1 cellular context compared by ENCODE assay signal in the genomic region with DNA sequence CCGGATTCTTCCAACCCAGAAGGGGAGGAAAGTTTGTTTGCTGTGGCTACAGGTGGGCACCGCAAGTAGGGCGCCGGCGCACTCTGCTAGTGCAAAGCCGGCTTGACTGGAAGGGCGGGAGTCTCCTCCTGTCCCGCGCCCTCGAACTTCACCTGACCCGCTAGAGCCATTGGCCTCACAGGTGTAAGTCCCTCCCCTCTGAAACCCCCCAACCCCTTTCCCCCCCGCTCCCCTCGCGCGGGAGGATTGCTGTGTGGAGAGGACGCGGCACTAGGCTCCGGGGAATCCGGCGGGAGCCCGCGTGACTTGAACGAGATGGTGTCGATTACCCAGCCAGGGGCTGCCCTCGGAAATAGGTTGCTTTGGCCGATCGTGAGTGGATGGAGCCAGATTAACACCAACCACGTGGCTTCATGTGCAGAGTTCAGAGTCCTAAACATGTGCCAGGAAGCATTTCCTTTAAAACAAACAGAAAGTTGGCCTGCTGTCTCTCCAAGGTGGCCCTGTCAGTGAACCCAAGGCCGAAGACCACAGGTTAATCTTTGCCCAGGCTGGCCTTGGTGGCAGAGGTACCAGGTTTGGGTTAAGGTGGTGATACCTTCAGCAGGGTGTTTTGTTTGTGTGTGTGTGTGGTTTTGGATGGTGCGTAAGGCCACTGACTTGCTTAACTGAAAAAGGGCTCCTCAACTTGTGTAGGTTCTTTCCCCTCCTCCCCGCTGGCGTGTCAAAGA.
TF ChIP-seq lines count a peak whose summit lies in the region.

No MANE protein-coding gene starts in this region.

TF ChIP-seq in HepG2, 621 proteins besides CTCF, POLR2A, EP300 and RAD21 (continued from another document and continues in another):
- TF ChIP-seq, protein P1, sequence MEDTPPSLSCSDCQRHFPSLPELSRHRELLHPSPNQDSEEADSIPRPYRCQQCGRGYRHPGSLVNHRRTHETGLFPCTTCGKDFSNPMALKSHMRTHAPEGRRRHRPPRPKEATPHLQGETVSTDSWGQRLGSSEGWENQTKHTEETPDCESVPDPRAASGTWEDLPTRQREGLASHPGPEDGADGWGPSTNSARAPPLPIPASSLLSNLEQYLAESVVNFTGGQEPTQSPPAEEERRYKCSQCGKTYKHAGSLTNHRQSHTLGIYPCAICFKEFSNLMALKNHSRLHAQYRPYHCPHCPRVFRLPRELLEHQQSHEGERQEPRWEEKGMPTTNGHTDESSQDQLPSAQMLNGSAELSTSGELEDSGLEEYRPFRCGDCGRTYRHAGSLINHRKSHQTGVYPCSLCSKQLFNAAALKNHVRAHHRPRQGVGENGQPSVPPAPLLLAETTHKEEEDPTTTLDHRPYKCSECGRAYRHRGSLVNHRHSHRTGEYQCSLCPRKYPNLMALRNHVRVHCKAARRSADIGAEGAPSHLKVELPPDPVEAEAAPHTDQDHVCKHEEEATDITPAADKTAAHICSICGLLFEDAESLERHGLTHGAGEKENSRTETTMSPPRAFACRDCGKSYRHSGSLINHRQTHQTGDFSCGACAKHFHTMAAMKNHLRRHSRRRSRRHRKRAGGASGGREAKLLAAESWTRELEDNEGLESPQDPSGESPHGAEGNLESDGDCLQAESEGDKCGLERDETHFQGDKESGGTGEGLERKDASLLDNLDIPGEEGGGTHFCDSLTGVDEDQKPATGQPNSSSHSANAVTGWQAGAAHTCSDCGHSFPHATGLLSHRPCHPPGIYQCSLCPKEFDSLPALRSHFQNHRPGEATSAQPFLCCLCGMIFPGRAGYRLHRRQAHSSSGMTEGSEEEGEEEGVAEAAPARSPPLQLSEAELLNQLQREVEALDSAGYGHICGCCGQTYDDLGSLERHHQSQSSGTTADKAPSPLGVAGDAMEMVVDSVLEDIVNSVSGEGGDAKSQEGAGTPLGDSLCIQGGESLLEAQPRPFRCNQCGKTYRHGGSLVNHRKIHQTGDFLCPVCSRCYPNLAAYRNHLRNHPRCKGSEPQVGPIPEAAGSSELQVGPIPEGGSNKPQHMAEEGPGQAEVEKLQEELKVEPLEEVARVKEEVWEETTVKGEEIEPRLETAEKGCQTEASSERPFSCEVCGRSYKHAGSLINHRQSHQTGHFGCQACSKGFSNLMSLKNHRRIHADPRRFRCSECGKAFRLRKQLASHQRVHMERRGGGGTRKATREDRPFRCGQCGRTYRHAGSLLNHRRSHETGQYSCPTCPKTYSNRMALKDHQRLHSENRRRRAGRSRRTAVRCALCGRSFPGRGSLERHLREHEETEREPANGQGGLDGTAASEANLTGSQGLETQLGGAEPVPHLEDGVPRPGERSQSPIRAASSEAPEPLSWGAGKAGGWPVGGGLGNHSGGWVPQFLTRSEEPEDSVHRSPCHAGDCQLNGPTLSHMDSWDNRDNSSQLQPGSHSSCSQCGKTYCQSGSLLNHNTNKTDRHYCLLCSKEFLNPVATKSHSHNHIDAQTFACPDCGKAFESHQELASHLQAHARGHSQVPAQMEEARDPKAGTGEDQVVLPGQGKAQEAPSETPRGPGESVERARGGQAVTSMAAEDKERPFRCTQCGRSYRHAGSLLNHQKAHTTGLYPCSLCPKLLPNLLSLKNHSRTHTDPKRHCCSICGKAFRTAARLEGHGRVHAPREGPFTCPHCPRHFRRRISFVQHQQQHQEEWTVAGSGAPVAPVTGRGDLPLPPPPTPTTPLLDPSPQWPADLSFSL (CRISPR knock-in tag; IDR thresholded peaks at IDR 0.05), result peak; percentile 60; the same call in 1 of the 2 replicates
- 0 out of 2 replicates have a peak, but pooled peaks have one; percentile 54 for TF ChIP-seq ATAD3A (CRISPR knock-in tag; IDR thresholded peaks at IDR 0.05)
- TF ChIP-seq ZNF572 (CRISPR knock-in tag; IDR thresholded peaks at IDR 0.05), result peak; percentile 80; the same call in 1 of the 2 replicates
- TF ChIP-seq CBFB (CRISPR knock-in tag; IDR thresholded peaks at IDR 0.05), result no peak; the same call in 1 of the 2 replicates
- TF ChIP-seq ZNF678 (CRISPR knock-in tag; IDR thresholded peaks at IDR 0.05), result 0 out of 2 replicates have a peak, but pooled peaks have one; percentile 23
- TF ChIP-seq RARG (CRISPR knock-in tag; IDR thresholded peaks at IDR 0.05; ENCODE audit: low read depth), result no peak
- TF ChIP-seq RFX3 (CRISPR knock-in tag; IDR thresholded peaks at IDR 0.05), result no peak; the same call in 1 of the 2 replicates
- TF ChIP-seq, protein P2, sequence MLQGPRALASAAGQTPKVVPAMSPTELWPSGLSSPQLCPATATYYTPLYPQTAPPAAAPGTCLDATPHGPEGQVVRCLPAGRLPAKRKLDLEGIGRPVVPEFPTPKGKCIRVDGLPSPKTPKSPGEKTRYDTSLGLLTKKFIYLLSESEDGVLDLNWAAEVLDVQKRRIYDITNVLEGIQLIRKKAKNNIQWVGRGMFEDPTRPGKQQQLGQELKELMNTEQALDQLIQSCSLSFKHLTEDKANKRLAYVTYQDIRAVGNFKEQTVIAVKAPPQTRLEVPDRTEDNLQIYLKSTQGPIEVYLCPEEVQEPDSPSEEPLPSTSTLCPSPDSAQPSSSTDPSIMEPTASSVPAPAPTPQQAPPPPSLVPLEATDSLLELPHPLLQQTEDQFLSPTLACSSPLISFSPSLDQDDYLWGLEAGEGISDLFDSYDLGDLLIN (CRISPR knock-in tag; IDR thresholded peaks at IDR 0.05; ENCODE audit: borderline replicate concordance), result no peak; the same call in 1 of the 2 replicates
- TF ChIP-seq, protein P3, sequence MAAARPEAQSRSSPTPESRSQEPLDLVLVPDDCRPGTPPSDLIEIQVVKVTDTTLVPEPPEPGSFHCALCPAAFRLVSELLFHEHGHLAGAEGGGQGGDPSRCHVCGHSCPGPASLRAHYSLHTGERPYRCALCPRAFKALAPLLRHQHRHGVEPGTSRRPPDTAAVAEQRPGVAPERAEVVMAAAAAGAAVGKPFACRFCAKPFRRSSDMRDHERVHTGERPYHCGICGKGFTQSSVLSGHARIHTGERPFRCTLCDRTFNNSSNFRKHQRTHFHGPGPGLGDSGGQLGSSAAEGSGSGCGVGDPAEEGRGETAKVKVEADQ (CRISPR knock-in tag; IDR thresholded peaks at IDR 0.05; ENCODE audit: borderline replicate concordance), result 0 out of 2 replicates have a peak, but pooled peaks have one; percentile 34
- peak; percentile 95 for TF ChIP-seq HNRNPL (IDR thresholded peaks at IDR 0.05; ENCODE audit: low read depth, low read length)
- TF ChIP-seq SRSF1 (optimal IDR thresholded peaks at IDR 0.05; ENCODE audit: low read depth, low read length), result no peak
- no peak for TF ChIP-seq ZNF260 (CRISPR knock-in tag; IDR thresholded peaks at IDR 0.05; ENCODE audit: borderline replicate concordance, low read depth)
- TF ChIP-seq, protein P4, sequence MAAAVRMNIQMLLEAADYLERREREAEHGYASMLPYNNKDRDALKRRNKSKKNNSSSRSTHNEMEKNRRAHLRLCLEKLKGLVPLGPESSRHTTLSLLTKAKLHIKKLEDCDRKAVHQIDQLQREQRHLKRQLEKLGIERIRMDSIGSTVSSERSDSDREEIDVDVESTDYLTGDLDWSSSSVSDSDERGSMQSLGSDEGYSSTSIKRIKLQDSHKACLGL (CRISPR knock-in tag; IDR thresholded peaks at IDR 0.05), result peak; percentile 85
- peak; percentile 94; the same call in 1 of the 2 replicates for TF ChIP-seq ZNF724P (CRISPR knock-in tag; IDR thresholded peaks at IDR 0.05; ENCODE audit: borderline replicate concordance)
- TF ChIP-seq, protein P5, sequence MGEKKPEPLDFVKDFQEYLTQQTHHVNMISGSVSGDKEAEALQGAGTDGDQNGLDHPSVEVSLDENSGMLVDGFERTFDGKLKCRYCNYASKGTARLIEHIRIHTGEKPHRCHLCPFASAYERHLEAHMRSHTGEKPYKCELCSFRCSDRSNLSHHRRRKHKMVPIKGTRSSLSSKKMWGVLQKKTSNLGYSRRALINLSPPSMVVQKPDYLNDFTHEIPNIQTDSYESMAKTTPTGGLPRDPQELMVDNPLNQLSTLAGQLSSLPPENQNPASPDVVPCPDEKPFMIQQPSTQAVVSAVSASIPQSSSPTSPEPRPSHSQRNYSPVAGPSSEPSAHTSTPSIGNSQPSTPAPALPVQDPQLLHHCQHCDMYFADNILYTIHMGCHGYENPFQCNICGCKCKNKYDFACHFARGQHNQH (CRISPR knock-in tag; IDR thresholded peaks at IDR 0.05), result peak; percentile 73
- peak; percentile 61; the same call in 1 of the 2 replicates for TF ChIP-seq SIN3A (IDR thresholded peaks at IDR 0.05; ENCODE audit: borderline replicate concordance, low read depth, low read length)
- TF ChIP-seq ZNF331 (CRISPR knock-in tag; IDR thresholded peaks at IDR 0.05), result peak; percentile 91
- TF ChIP-seq, protein P6, sequence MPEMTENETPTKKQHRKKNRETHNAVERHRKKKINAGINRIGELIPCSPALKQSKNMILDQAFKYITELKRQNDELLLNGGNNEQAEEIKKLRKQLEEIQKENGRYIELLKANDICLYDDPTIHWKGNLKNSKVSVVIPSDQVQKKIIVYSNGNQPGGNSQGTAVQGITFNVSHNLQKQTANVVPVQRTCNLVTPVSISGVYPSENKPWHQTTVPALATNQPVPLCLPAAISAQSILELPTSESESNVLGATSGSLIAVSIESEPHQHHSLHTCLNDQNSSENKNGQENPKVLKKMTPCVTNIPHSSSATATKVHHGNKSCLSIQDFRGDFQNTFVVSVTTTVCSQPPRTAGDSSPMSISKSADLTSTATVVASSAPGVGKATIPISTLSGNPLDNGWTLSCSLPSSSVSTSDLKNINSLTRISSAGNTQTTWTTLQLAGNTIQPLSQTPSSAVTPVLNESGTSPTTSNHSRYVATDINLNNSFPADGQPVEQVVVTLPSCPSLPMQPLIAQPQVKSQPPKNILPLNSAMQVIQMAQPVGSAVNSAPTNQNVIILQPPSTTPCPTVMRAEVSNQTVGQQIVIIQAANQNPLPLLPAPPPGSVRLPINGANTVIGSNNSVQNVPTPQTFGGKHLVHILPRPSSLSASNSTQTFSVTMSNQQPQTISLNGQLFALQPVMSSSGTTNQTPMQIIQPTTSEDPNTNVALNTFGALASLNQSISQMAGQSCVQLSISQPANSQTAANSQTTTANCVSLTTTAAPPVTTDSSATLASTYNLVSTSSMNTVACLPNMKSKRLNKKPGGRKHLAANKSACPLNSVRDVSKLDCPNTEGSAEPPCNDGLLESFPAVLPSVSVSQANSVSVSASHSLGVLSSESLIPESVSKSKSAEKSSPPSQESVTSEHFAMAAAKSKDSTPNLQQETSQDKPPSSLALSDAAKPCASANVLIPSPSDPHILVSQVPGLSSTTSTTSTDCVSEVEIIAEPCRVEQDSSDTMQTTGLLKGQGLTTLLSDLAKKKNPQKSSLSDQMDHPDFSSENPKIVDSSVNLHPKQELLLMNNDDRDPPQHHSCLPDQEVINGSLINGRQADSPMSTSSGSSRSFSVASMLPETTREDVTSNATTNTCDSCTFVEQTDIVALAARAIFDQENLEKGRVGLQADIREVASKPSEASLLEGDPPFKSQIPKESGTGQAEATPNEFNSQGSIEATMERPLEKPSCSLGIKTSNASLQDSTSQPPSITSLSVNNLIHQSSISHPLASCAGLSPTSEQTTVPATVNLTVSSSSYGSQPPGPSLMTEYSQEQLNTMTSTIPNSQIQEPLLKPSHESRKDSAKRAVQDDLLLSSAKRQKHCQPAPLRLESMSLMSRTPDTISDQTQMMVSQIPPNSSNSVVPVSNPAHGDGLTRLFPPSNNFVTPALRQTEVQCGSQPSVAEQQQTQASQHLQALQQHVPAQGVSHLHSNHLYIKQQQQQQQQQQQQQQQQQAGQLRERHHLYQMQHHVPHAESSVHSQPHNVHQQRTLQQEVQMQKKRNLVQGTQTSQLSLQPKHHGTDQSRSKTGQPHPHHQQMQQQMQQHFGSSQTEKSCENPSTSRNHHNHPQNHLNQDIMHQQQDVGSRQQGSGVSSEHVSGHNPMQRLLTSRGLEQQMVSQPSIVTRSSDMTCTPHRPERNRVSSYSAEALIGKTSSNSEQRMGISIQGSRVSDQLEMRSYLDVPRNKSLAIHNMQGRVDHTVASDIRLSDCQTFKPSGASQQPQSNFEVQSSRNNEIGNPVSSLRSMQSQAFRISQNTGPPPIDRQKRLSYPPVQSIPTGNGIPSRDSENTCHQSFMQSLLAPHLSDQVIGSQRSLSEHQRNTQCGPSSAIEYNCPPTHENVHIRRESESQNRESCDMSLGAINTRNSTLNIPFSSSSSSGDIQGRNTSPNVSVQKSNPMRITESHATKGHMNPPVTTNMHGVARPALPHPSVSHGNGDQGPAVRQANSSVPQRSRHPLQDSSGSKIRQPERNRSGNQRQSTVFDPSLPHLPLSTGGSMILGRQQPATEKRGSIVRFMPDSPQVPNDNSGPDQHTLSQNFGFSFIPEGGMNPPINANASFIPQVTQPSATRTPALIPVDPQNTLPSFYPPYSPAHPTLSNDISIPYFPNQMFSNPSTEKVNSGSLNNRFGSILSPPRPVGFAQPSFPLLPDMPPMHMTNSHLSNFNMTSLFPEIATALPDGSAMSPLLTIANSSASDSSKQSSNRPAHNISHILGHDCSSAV (CRISPR knock-in tag; IDR thresholded peaks at IDR 0.05; ENCODE audit: borderline replicate concordance), result no peak
- TF ChIP-seq ZFAT (CRISPR knock-in tag; conservative IDR thresholded peaks at IDR 0.05), result no peak
- TF ChIP-seq, protein P7, sequence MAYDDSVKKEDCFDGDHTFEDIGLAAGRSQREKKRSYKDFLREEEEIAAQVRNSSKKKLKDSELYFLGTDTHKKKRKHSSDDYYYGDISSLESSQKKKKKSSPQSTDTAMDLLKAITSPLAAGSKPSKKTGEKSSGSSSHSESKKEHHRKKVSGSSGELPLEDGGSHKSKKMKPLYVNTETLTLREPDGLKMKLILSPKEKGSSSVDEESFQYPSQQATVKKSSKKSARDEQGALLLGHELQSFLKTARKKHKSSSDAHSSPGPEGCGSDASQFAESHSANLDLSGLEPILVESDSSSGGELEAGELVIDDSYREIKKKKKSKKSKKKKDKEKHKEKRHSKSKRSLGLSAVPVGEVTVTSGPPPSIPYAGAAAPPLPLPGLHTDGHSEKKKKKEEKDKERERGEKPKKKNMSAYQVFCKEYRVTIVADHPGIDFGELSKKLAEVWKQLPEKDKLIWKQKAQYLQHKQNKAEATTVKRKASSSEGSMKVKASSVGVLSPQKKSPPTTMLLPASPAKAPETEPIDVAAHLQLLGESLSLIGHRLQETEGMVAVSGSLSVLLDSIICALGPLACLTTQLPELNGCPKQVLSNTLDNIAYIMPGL (CRISPR knock-in tag; IDR thresholded peaks at IDR 0.05; ENCODE audit: borderline replicate concordance in 1 of 2, low read depth in 1 of 2), result no peak; a peak in 1 of 4 replicates
- TF ChIP-seq ZNF841 (CRISPR knock-in tag; IDR thresholded peaks at IDR 0.05; ENCODE audit: borderline replicate concordance), result no peak
- peak; percentile 97 for TF ChIP-seq ZNF430 (CRISPR knock-in tag; IDR thresholded peaks at IDR 0.05)
- 0 out of 2 replicates have a peak, but pooled peaks have one; percentile 8 for TF ChIP-seq MAZ (IDR thresholded peaks at IDR 0.05; ENCODE audit: borderline replicate concordance, low read depth, low read length)
- TF ChIP-seq MAZ (CRISPR knock-in tag; IDR thresholded peaks at IDR 0.05; ENCODE audit: low read depth), result no peak; the same call in 1 of the 2 replicates
- no peak for TF ChIP-seq KLF13 (CRISPR knock-in tag; IDR thresholded peaks at IDR 0.05)
- TF ChIP-seq ZFP62 (CRISPR knock-in tag; IDR thresholded peaks at IDR 0.05), result no peak
- TF ChIP-seq PHF20 (CRISPR knock-in tag; IDR thresholded peaks at IDR 0.05), result 0 out of 2 replicates have a peak, but pooled peaks have one; percentile 49
- no peak for TF ChIP-seq FLYWCH1 (CRISPR knock-in tag; IDR thresholded peaks at IDR 0.05)
- TF ChIP-seq, protein P8, sequence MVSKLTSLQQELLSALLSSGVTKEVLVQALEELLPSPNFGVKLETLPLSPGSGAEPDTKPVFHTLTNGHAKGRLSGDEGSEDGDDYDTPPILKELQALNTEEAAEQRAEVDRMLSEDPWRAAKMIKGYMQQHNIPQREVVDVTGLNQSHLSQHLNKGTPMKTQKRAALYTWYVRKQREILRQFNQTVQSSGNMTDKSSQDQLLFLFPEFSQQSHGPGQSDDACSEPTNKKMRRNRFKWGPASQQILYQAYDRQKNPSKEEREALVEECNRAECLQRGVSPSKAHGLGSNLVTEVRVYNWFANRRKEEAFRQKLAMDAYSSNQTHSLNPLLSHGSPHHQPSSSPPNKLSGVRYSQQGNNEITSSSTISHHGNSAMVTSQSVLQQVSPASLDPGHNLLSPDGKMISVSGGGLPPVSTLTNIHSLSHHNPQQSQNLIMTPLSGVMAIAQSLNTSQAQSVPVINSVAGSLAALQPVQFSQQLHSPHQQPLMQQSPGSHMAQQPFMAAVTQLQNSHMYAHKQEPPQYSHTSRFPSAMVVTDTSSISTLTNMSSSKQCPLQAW (CRISPR knock-in tag; IDR thresholded peaks at IDR 0.05), result peak; percentile 98
